In the genomic region with DNA sequence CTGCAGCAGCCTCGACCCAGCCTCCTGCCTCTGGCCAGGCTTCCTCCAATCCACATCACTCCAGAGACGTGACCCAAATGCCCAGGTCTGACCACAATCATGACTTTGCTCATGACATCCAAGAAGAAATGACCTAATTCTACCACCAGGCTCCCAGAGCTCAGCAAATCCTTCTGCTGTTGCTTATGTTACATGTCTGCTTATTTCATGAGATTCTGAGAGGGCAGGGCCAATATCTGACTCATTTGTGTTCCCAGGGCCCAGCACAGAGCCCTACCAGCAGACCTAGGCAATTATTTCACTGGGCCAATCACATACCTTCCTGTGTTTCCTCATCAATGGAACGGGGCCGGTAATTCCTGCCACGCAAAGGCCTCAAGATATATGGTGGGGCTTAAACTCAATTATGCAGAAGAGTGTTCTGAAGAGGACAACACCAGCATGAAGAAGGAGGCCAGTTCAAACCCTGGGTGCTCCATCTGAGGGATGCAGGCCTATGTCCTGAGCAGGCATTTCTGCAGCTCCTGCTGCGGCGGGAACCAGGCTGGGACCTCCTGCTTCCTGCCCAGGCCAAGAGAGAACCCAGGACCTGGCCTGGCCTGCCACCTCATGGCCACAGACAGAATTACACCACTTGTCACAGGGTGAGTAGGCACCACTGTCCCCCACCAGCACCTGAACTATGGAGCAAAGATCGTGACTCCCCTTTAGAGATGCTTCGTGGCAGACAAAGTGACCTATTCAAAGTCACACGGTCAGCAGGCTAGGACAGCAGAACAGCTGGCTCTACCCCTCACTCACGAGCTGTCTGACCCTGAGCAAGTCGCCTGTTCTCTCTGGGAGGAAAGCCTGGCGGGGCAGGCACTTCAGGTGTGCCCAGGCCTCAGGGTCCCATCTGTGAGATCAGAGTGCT, we compare ENCODE assay signal across 1 cellular context.
TF ChIP-seq lines count a peak whose summit lies in the region.

No MANE protein-coding gene starts in this region.

TF ChIP-seq in PFSK-1, 5 proteins besides CTCF, POLR2A, EP300 and RAD21:
- TF ChIP-seq, protein P1, sequence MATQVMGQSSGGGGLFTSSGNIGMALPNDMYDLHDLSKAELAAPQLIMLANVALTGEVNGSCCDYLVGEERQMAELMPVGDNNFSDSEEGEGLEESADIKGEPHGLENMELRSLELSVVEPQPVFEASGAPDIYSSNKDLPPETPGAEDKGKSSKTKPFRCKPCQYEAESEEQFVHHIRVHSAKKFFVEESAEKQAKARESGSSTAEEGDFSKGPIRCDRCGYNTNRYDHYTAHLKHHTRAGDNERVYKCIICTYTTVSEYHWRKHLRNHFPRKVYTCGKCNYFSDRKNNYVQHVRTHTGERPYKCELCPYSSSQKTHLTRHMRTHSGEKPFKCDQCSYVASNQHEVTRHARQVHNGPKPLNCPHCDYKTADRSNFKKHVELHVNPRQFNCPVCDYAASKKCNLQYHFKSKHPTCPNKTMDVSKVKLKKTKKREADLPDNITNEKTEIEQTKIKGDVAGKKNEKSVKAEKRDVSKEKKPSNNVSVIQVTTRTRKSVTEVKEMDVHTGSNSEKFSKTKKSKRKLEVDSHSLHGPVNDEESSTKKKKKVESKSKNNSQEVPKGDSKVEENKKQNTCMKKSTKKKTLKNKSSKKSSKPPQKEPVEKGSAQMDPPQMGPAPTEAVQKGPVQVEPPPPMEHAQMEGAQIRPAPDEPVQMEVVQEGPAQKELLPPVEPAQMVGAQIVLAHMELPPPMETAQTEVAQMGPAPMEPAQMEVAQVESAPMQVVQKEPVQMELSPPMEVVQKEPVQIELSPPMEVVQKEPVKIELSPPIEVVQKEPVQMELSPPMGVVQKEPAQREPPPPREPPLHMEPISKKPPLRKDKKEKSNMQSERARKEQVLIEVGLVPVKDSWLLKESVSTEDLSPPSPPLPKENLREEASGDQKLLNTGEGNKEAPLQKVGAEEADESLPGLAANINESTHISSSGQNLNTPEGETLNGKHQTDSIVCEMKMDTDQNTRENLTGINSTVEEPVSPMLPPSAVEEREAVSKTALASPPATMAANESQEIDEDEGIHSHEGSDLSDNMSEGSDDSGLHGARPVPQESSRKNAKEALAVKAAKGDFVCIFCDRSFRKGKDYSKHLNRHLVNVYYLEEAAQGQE (IDR thresholded peaks at IDR 0.05; ENCODE audit: insufficient read depth in 1 of 2, low read depth in 2 of 2, low read length in 2 of 2), result no peak
- peak; percentile 73 for TF ChIP-seq FOXP2 (optimal IDR thresholded peaks at IDR 0.05; ENCODE audit: borderline replicate concordance, extremely low read depth, extremely low read length, insufficient read depth)
- no peak for TF ChIP-seq TAF1 (IDR thresholded peaks at IDR 0.05; ENCODE audit: borderline replicate concordance, insufficient read depth, low read length)
- no peak for TF ChIP-seq SIN3A (IDR thresholded peaks at IDR 0.05; ENCODE audit: borderline replicate concordance, insufficient read depth, low read length)
